5 cellular contexts compared by ENCODE assay signal in the genomic region with DNA sequence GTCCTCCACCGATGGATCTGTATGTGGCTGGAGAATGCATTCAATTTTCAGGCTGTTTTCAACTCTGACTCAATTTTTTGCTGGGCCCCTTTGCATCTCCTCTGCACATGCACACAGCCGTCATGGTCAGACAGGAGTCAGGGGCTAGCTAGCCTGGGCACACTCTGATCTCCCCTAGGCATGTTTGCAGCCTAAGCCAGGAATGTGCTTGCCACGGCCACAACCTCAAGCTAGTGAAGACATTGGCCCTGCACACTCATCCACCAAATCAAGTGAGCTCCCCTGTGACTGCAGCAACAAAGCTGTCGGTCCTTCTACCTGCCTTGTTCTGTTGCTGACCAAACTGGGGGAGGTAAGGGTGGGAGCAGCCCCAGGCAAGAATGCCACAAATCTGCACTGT.
"Had no signal": no experiment of that assay in that cellular context is flagged by ENCODE, and none has a peak within 500 bp of the region (broad histone marks: within the 10 kb centered on the region; RNA-seq: fewer than 3 reads in every experiment).

No MANE protein-coding gene starts in this region.

- DNase-seq: GM23248, GOT3, H9, HCEC 1CT, KBM-7 had no signal

- H2AFZ ChIP-seq: GM23248 had no signal

- H3K27ac ChIP-seq: GM23248 had no signal

- H3K4me3 ChIP-seq: GM23248 had no signal

- H3K9ac ChIP-seq: GM23248 had no signal
